Comparison of ENCODE assay signal across 17 cellular contexts in the genomic region with DNA sequence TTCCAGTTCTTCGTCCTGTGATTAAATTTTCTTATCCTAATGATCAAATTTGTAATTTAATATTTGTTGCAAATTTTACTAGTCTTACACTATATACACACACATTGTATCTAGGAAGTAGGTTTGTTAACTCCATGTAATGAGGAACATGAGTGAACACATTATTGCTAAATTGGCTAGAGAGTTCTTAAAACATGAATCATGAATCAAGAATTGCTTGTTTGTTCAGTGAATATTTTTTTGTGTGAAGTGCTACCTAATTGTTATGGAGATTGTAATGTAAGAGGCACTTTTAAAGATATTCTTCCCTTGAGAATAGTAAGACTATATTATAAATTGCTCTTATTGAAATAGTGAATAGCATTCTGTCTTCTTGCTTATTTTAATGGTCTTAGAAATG. TPM values are rescaled to one million over a fixed set of nuclear protein-coding genes. Genes with fewer than 3 reads are reported as not detected.
A peak's percentile ranks its signal among the peaks of the same experiment; 100 is the strongest.
DNase-seq lines count a peak whose midpoint lies in the region; ATAC-seq, FAIRE-seq and TF ChIP-seq lines count a peak whose summit lies in the region.
"Had no signal": no experiment of that assay in that cellular context is flagged by ENCODE, and none has a peak within 500 bp of the region (broad histone marks: within the 10 kb centered on the region; RNA-seq: fewer than 3 reads in every experiment).

No MANE protein-coding gene starts in this region.

- peaks cover 9% of the 10 kb centered on the region for H3K36me3 Mint-ChIP-seq in effector memory CD8-positive, alpha-beta T cell (ENCODE audit: insufficient read depth)
- H3K36me3 Mint-ChIP-seq: WTC11 had no signal

- H3K23ac ChIP-seq in IMR-90 (ENCODE audit: low read depth, low read length): no peak overlapping the region

- no peak overlapping the region for H2BK120ac ChIP-seq in IMR-90 (ENCODE audit: low read depth, low read length)

- no peaks in the 10 kb centered on the region for H3K9me3 Mint-ChIP-seq in effector memory CD8-positive, alpha-beta T cell
- H3K9me3 Mint-ChIP-seq: activated naive CD8-positive, alpha-beta T cell treated with anti-CD3 and anti-CD28 coated beads, Interleukin-2, amount 10 ng/mL, durations not matched to agents 7 days and 5 days; CD4-positive, alpha-beta T cell; nephron progenitor cell; stimulated activated naive CD8-positive, alpha-beta T cell treated with anti-CD3 and anti-CD28 coated beads, Interleukin-15, Interleukin-2, amounts not matched to agents 100 ng/mL and 50 ng/mL, for 24 hours; WTC11 had no signal

- no peak overlapping the region for H2BK5ac ChIP-seq in IMR-90 (ENCODE audit: low read depth, low read length, poor library complexity, severe bottlenecking)

- no CpG with 5 or more reads among the region's 1 CpG for WGBS in IMR-90 (ENCODE audit: extremely low coverage in 2 of 2, insufficient read length in 1 of 2), 2 experiments

- no peak for ATAC-seq in IMR-90 (ENCODE audit: low read depth)
- ATAC-seq in effector memory CD8-positive, alpha-beta T cell (replicated peaks): no peak
- ATAC-seq in GM21786 (IDR thresholded peaks at IDR 0.05; ENCODE audit: unreplicated experiment): no peak
- ATAC-seq: sciatic nerve, SK-N-SH treated with all-trans-retinoic acid at 6 μM for 48 hours, WTC11 had no signal

- no peak overlapping the region for H2AK9ac ChIP-seq in IMR-90 (replicated peaks; ENCODE audit: low read depth, low read length, poor library complexity)

- H4K20me1 ChIP-seq in IMR-90 (ENCODE audit: insufficient read depth, low read length) (no peaks in the 10 kb centered on the region; the same call in 1 of the 2 replicates), keratinocyte (ENCODE audit: control insufficient read depth, extremely low read depth, insufficient read depth, low read length) (no peaks in the 10 kb centered on the region)

- H2AK5ac ChIP-seq in IMR-90 (ENCODE audit: low read depth, low read length): no peak overlapping the region

- H2AFZ ChIP-seq in IMR-90 (replicated peaks; ENCODE audit: low read length, poor library complexity) (no peak overlapping the region), keratinocyte (ENCODE audit: control insufficient read depth, low read length) (no peak overlapping the region)

- no peak overlapping the region for H3K27ac Mint-ChIP-seq in effector memory CD8-positive, alpha-beta T cell
- H3K27ac Mint-ChIP-seq: activated naive CD8-positive, alpha-beta T cell treated with anti-CD3 and anti-CD28 coated beads, Interleukin-2, amount 10 ng/mL, durations not matched to agents 7 days and 5 days; CD4-positive, alpha-beta T cell; nephron progenitor cell; stimulated activated naive CD8-positive, alpha-beta T cell treated with anti-CD3 and anti-CD28 coated beads, Interleukin-15, Interleukin-2, amounts not matched to agents 100 ng/mL and 50 ng/mL, for 24 hours; WTC11 had no signal

- TF ChIP-seq CTCF in IMR-90 (conservative IDR thresholded peaks at IDR 0.05; ENCODE audit: low read depth, low read length) (no peak), keratinocyte (optimal IDR thresholded peaks at IDR 0.05 in 1 of 3, IDR thresholded peaks at IDR 0.05 in 1 of 3, conservative IDR thresholded peaks at IDR 0.05 in 1 of 3; ENCODE audit: extremely low read depth in 1 of 3, insufficient read depth in 2 of 3, low read length in 3 of 3) (no peak), ascending aorta (IDR thresholded peaks at IDR 0.05) (no peak)

- peaks cover 21 to 63% of the 10 kb centered on the region in 2 experiments for H3K79me1 ChIP-seq in IMR-90 (ENCODE audit: low read depth in 1 of 2, low read length in 2 of 2)

- H3K14ac ChIP-seq in IMR-90 (replicated peaks; ENCODE audit: low read depth, low read length): no peak overlapping the region

- TF ChIP-seq POLR2A in IMR-90 (IDR thresholded peaks at IDR 0.05; ENCODE audit: low read depth, low read length): no peak

- H3K4me3 ChIP-seq in IMR-90 (ENCODE audit: insufficient read depth, low read depth, low read length) (no peak overlapping the region), keratinocyte (ENCODE audit: control insufficient read depth in 2 of 3, extremely low read depth in 1 of 3, insufficient read depth in 2 of 3, low read depth in 1 of 3, low read length in 3 of 3) (peak overlapping the region in 2 of 3 experiments; percentile 12 to 42), ascending aorta (no peak overlapping the region)

- H3K4me1 Mint-ChIP-seq in effector memory CD8-positive, alpha-beta T cell (ENCODE audit: low read depth in 2 of 2): peaks cover 3 to 4% of the 10 kb centered on the region in 2 donors

- FAIRE-seq in keratinocyte (lab: Jason Lieb, UNC): no peak

- H3K4ac ChIP-seq in IMR-90 (ENCODE audit: low read depth, low read length): no peak overlapping the region

- POLR2A ChIA-PET in IMR-90 (lab: Charles Lee; ENCODE audit: unreplicated experiment): interaction anchor here (0.7 kb wide), 1 partner anchor 115 kb away, joined by 7 read pairs; no protein-coding TSS in a partner anchor

- H3K4me1 ChIP-seq in IMR-90 (ENCODE audit: control insufficient read depth, insufficient read depth, low read length): no peaks in the 10 kb centered on the region; the same call in 1 of the 2 replicates
- peaks cover 34% of the 10 kb centered on the region for H3K4me1 ChIP-seq in keratinocyte (ENCODE audit: control insufficient read depth, extremely low read depth, insufficient read depth, low read length)
- H3K4me1 ChIP-seq in ascending aorta: peaks cover 0 to 10% of the 10 kb centered on the region in 2 donors

- no peak overlapping the region for H3K18ac ChIP-seq in IMR-90 (ENCODE audit: low read depth, low read length)

- H2BK15ac ChIP-seq in IMR-90 (ENCODE audit: low read depth, low read length): no peak overlapping the region

- H3K4me2 ChIP-seq in IMR-90 (ENCODE audit: low read depth, low read length) (no peak overlapping the region), keratinocyte (ENCODE audit: control insufficient read depth, extremely low read depth, insufficient read depth, low read depth, low read length) (peak overlapping the region; percentile 97)

- H2BK20ac ChIP-seq in IMR-90 (ENCODE audit: low read depth, low read length): no peak overlapping the region

- in situ Hi-C loops in IMR-90 (cut with MboI; ENCODE audit: low sequenced_read_pairs): no loop called here

- H3K27ac ChIP-seq in IMR-90 (ENCODE audit: insufficient read depth, low read length) (no peak overlapping the region), keratinocyte (ENCODE audit: control insufficient read depth, insufficient read depth, low read length) (peak overlapping the region; percentile 50), ascending aorta (no peak overlapping the region)

- no peak for TF ChIP-seq RAD21 in IMR-90 (IDR thresholded peaks at IDR 0.05; ENCODE audit: low read length)

- H3K9ac ChIP-seq in IMR-90 (ENCODE audit: low read depth, low read length): no peak overlapping the region
- no peak overlapping the region for H3K9ac ChIP-seq in keratinocyte (ENCODE audit: control insufficient read depth, extremely low read depth, insufficient read depth, low read length)

- no peak overlapping the region for H3K56ac ChIP-seq in IMR-90 (ENCODE audit: extremely low read depth, insufficient read depth, low read length)

- no peak overlapping the region for H4K5ac ChIP-seq in IMR-90 (ENCODE audit: low read depth, low read length)

- DNase-seq in CD1c-positive myeloid dendritic cell (ENCODE audit: extremely low spot score): peak; percentile 26
- DNase-seq in IMR-90: peak; percentile 36
- DNase-seq in astrocyte of the hippocampus (ENCODE audit: low read depth, low spot score): peak; percentile 26
- DNase-seq in keratinocyte (ENCODE audit: low read depth, low spot score): no peak
- DNase-seq in effector memory CD8-positive, alpha-beta T cell: no peak
- no peak for DNase-seq in COLO829 (ENCODE audit: low spot score)
- no peak for DNase-seq in ascending aorta (ENCODE audit: low spot score in 2 of 2)
- DNase-seq: activated naive CD8-positive, alpha-beta T cell treated with anti-CD3 and anti-CD28 coated beads, Interleukin-2, amount 10 ng/mL, durations not matched to agents 7 days and 5 days; CD4-positive, alpha-beta T cell; NCI-H1694 treated with DMSO at 0.1 percent for 48 hours; nephron progenitor cell had no signal

- H3K9me1 ChIP-seq in IMR-90 (ENCODE audit: insufficient read depth, low read length) (no peaks in the 10 kb centered on the region; the same call in 1 of the 2 replicates), keratinocyte (ENCODE audit: control insufficient read depth, extremely low read depth, insufficient read depth, low read length) (no peaks in the 10 kb centered on the region)

- H3K9me3 ChIP-seq in IMR-90 (ENCODE audit: control insufficient read depth, insufficient read depth, low read length) (no peaks in the 10 kb centered on the region), keratinocyte (ENCODE audit: control insufficient read depth, low read depth, low read length) (no peaks in the 10 kb centered on the region), ascending aorta (no peaks in the 10 kb centered on the region)

- H3K27me3 ChIP-seq in IMR-90 (ENCODE audit: control insufficient read depth, insufficient read depth, low read length) (no peaks in the 10 kb centered on the region), keratinocyte (ENCODE audit: control insufficient read depth, extremely low read depth, insufficient read depth, low read length) (no peaks in the 10 kb centered on the region), ascending aorta (no peaks in the 10 kb centered on the region)

- no peak overlapping the region for H4K8ac ChIP-seq in IMR-90 (ENCODE audit: low read depth in 2 of 2, low read length in 2 of 2)

- no peak overlapping the region for H4K91ac ChIP-seq in IMR-90 (ENCODE audit: insufficient read depth, low read depth, low read length)

- dilution Hi-C loops in IMR-90 (cut with HindIII; ENCODE audit: low sequenced_read_pairs, unreplicated experiment) (no loop called here), keratinocyte (cut with MboI; ENCODE audit: extremely low pct_ligation_motif_present, low sequenced_read_pairs) (no loop called here)

- H3K36me3 ChIP-seq in IMR-90 (ENCODE audit: control insufficient read depth, insufficient read depth, low read length) (no peaks in the 10 kb centered on the region), keratinocyte (ENCODE audit: control insufficient read depth in 2 of 2, extremely low read depth in 1 of 2, insufficient read depth in 2 of 2, low read length in 2 of 2) (peaks cover 2 to 12% of the 10 kb centered on the region in 2 experiments), ascending aorta (no peaks in the 10 kb centered on the region)

- CTCF ChIA-PET in IMR-90 (lab: Yijun Ruan, JAX): no interaction called here

- intact Hi-C loops in IMR-90 (cut with micrococcal nuclease) (loop anchor here (2.0 kb wide), 1 partner anchor 15 kb away; no protein-coding TSS in a partner anchor), ascending aorta (cut with DNase I) (no loop called here)

- H3K79me2 ChIP-seq in keratinocyte (ENCODE audit: control insufficient read depth, insufficient read depth, low read length): peaks cover 90% of the 10 kb centered on the region

- H3K27me3 Mint-ChIP-seq in effector memory CD8-positive, alpha-beta T cell: no peaks in the 10 kb centered on the region
- H3K27me3 Mint-ChIP-seq: CD4-positive, alpha-beta T cell had no signal

- no peak overlapping the region for H3K4me3 Mint-ChIP-seq in effector memory CD8-positive, alpha-beta T cell
- H3K4me3 Mint-ChIP-seq: activated naive CD8-positive, alpha-beta T cell treated with anti-CD3 and anti-CD28 coated beads, Interleukin-2, amount 10 ng/mL, durations not matched to agents 7 days and 5 days; CD4-positive, alpha-beta T cell; nephron progenitor cell; stimulated activated naive CD8-positive, alpha-beta T cell treated with anti-CD3 and anti-CD28 coated beads, Interleukin-15, Interleukin-2, amounts not matched to agents 100 ng/mL and 50 ng/mL, for 24 hours; WTC11 had no signal

- no TSS peak for BruUV-seq in IMR-90 (replicated peaks; lab: Mats Ljungman, UMichigan)

RNA-seq across cellular contexts. Expression of gene GPSM2, which starts 4.6 kb away (rescaled TPM):
- total RNA-seq in IMR-90 (2012; rRNA removed): 16.7 and 23.1 TPM in 2 replicates
- 7.1 and 9.3 TPM in 2 replicates for polyA plus RNA-seq in IMR-90 (2012; rRNA removed)
- 2.5 and 2.8 TPM in 2 replicates for polyA plus RNA-seq in IMR-90 (2012; cell fraction: cytosol; rRNA removed)
- polyA plus RNA-seq in IMR-90 (2012; cell fraction: nucleus; rRNA removed; ENCODE audit: low replicate concordance): 1.5 and 3.4 TPM in 2 replicates
- 58.0 to 109 TPM (median 74.7 TPM) in 3 replicates for polyA plus RNA-seq in keratinocyte
- 31.2 TPM for polyA plus RNA-seq in keratinocyte (2011; ENCODE audit: low read depth)
- 48.0 and 87.0 TPM in 2 replicates for polyA plus RNA-seq in keratinocyte (2011; cell fraction: cytosol; rRNA removed)
- polyA plus RNA-seq in keratinocyte (2011; cell fraction: nucleus; rRNA removed): 61.6 and 67.3 TPM in 2 replicates
- 38.8 and 64.7 TPM in 2 replicates for polyA plus RNA-seq in keratinocyte (2012; ENCODE audit: low replicate concordance)
- polyA minus RNA-seq in keratinocyte: 25.4 to 84.8 TPM (median 45.1 TPM) in 3 replicates
- 57.7 TPM for polyA minus RNA-seq in keratinocyte (2011; cell fraction: cytosol; rRNA and poly(A)+ RNA removed)
- 23.2 and 50.5 TPM in 2 replicates for polyA minus RNA-seq in keratinocyte (2011; cell fraction: nucleus; rRNA and poly(A)+ RNA removed)
- 45.1 TPM for total RNA-seq in ascending aorta

RNA-seq across cellular contexts. Expression of gene AKNAD1, which starts 24.5 kb away (rescaled TPM):
- total RNA-seq in IMR-90 (2012; rRNA removed) (0.18 and 0.28 TPM in 2 replicates), ascending aorta (not detected)
- polyA plus RNA-seq in IMR-90 (2012; rRNA removed) (0.07 and 0.55 TPM in 2 replicates), keratinocyte (4.6 to 6.9 TPM (median 5.1 TPM) in 3 replicates)
- polyA plus RNA-seq in IMR-90 (2012; cell fraction: cytosol; rRNA removed): 0.08 TPM in 1 of 2 replicates, not detected in the other
- 0.17 and 1.3 TPM in 2 replicates for polyA plus RNA-seq in IMR-90 (2012; cell fraction: nucleus; rRNA removed; ENCODE audit: low replicate concordance)
- 0.82 TPM for polyA plus RNA-seq in keratinocyte (2011; ENCODE audit: low read depth)
- 2.9 and 5.6 TPM in 2 replicates for polyA plus RNA-seq in keratinocyte (2011; cell fraction: cytosol; rRNA removed)
- polyA plus RNA-seq in keratinocyte (2011; cell fraction: nucleus; rRNA removed): 5.8 and 8.3 TPM in 2 replicates
- polyA plus RNA-seq in keratinocyte (2012; ENCODE audit: low replicate concordance): 2.0 and 4.4 TPM in 2 replicates
- 0.56 to 2.2 TPM (median 0.66 TPM) in 3 replicates for polyA minus RNA-seq in keratinocyte
- polyA minus RNA-seq in keratinocyte (2011; cell fraction: cytosol; rRNA and poly(A)+ RNA removed): not detected
- polyA minus RNA-seq in keratinocyte (2011; cell fraction: nucleus; rRNA and poly(A)+ RNA removed): 3.5 and 3.6 TPM in 2 replicates
- total RNA-seq: activated naive CD8-positive, alpha-beta T cell treated with anti-CD3 and anti-CD28 coated beads, Interleukin-2, amount 10 ng/mL, durations not matched to agents 7 days and 5 days; CD4-positive, alpha-beta T cell; liver; WTC11 had no signal
- polyA plus RNA-seq: liver had no signal

Comparison
In these comparisons a context has a peak if more than half of its experiments do, and no peak if none do; other contexts are left out.
1. DNase-seq: peak in CD1c-positive myeloid dendritic cell (single experiment), IMR-90 (single experiment) and astrocyte of the hippocampus (single experiment); none in keratinocyte (single experiment), effector memory CD8-positive, alpha-beta T cell (0 of 3), COLO829 (single experiment) and ascending aorta (0 of 2).
2. H3K4me3 ChIP-seq: peak in keratinocyte (2 of 3); none in IMR-90 (single experiment) and ascending aorta (0 of 2).